Comparison of ENCODE assay signal across 17 cellular contexts in genomic region chr14:51487848-51488247, GRCh38.
"Had no signal": no experiment of that assay in that cellular context is flagged by ENCODE, and none has a peak within 500 bp of the region (broad histone marks: within the 10 kb centered on the region; RNA-seq: fewer than 3 reads in every experiment).

No MANE protein-coding gene starts in this region.

- H3K9me3 ChIP-seq: esophagus muscularis mucosa, heart left ventricle, upper lobe of right lung had no signal

- H3K36me3 ChIP-seq: esophagus muscularis mucosa, heart left ventricle, upper lobe of right lung had no signal

- H3K4me1 ChIP-seq: heart left ventricle, upper lobe of right lung had no signal

- H3K4me3 ChIP-seq: esophagus muscularis mucosa, heart left ventricle, upper lobe of right lung had no signal

- ATAC-seq: activated CD8-positive, alpha-beta T cell treated with anti-CD3 and anti-CD28 coated beads for 36 hours; activated T-cell treated with anti-CD3 and anti-CD28 coated beads, Interleukin-2, amount 50 U/mL, for 72 hours; heart left ventricle; left lobe of liver; sciatic nerve; stimulated activated naive CD8-positive, alpha-beta T cell treated with anti-CD3 and anti-CD28 coated beads, Interleukin-15, Interleukin-2, amounts not matched to agents 100 U/mL and 50 U/mL, for 24 hours; upper lobe of right lung had no signal

- H3K27ac ChIP-seq: esophagus muscularis mucosa, heart left ventricle, upper lobe of right lung had no signal

- DNase-seq: activated CD4-positive, alpha-beta T cell treated with anti-CD3 and anti-CD28 coated beads for 1 hour; activated CD8-positive, alpha-beta memory T cell treated with anti-CD3 and anti-CD28 coated beads, Interleukin-2, amount 50 U/mL, for 4 hours; activated CD8-positive, alpha-beta T cell treated with anti-CD3 and anti-CD28 coated beads for 36 hours; activated naive CD8-positive, alpha-beta T cell treated with anti-CD3 and anti-CD28 coated beads, Interleukin-2, amount 10 ng/mL, durations not matched to agents 7 days and 5 days; activated T-cell treated with anti-CD3 and anti-CD28 coated beads, Interleukin-2, amount 50 U/mL, for 72 hours; anterior cingulate cortex; dermis blood vessel endothelial cell; foreskin melanocyte; heart left ventricle; nephron progenitor cell; stimulated activated CD4-positive, alpha-beta T cell treated with anti-CD3 and anti-CD28 coated beads, Interleukin-2, amount 100 ng/mL, for 48 hours; stimulated activated naive CD8-positive, alpha-beta T cell treated with anti-CD3 and anti-CD28 coated beads, Interleukin-15, Interleukin-2, amounts not matched to agents 100 U/mL and 50 U/mL, for 24 hours; T-helper 2 cell; upper lobe of right lung had no signal

- H3K27me3 ChIP-seq: esophagus muscularis mucosa, heart left ventricle, upper lobe of right lung had no signal
